ENCODE assay signal across 29 cellular contexts in the genomic region with DNA sequence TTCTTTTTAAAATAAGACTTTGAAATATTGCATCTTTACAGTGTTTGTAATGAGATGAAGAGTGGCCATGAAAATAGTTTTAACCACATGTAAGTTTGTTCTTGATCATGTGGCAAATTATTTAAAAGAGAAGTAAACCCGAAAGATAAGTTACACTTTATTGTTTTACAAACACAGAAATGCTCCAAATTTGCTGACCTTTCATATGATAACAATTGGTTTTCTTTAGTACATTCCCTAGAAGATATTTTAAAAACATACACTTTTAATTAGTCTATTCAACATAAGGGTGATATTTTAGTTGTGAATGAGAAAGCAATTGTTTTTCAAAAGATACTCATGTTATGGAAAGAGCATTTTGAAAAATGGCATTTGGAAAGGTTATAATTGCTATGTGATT.
"Had no signal": no experiment of that assay in that cellular context is flagged by ENCODE, and none has a peak within 500 bp of the region (broad histone marks: within the 10 kb centered on the region; RNA-seq: fewer than 3 reads in every experiment).

No MANE protein-coding gene starts in this region.

- H3K4me1 ChIP-seq: ascending aorta, breast epithelium, colonic mucosa, esophagus muscularis mucosa, foreskin keratinocyte, heart left ventricle had no signal

- H3K27ac ChIP-seq: ascending aorta, breast epithelium, cardiac muscle cell, colonic mucosa, esophagus muscularis mucosa, foreskin keratinocyte, gastrocnemius medialis, heart left ventricle had no signal

- H3K4me3 ChIP-seq: ascending aorta, breast epithelium, cardiac muscle cell, colonic mucosa, esophagus muscularis mucosa, gastrocnemius medialis, heart left ventricle had no signal

- ATAC-seq: activated CD4-positive, alpha-beta T cell treated with anti-CD3 and anti-CD28 coated beads for 36 hours; activated CD8-positive, alpha-beta memory T cell treated with anti-CD3 and anti-CD28 coated beads, Interleukin-2, amount 10 ng/mL, durations not matched to agents 7 days and 5 days; activated CD8-positive, alpha-beta T cell treated with anti-CD3 and anti-CD28 coated beads, Interleukin-2, amount 10 ng/mL, durations not matched to agents 7 days and 5 days; activated naive CD4-positive, alpha-beta T cell treated with anti-CD3 and anti-CD28 coated beads, Interleukin-2, amount 50 U/mL, for 72 hours; activated T-cell treated with anti-CD3 and anti-CD28 coated beads, Interleukin-2, amount 50 U/mL, for 72 hours; foreskin keratinocyte; gastrocnemius medialis; heart left ventricle had no signal

- H3K36me3 ChIP-seq: ascending aorta, breast epithelium, cardiac muscle cell, colonic mucosa, esophagus muscularis mucosa, gastrocnemius medialis, heart left ventricle had no signal

- H3K9me3 ChIP-seq: colonic mucosa, gastrocnemius medialis had no signal

- H3K27me3 ChIP-seq: ascending aorta, breast epithelium, cardiac muscle cell, colonic mucosa, esophagus muscularis mucosa, foreskin keratinocyte, gastrocnemius medialis had no signal

- DNase-seq: activated CD4-positive, alpha-beta memory T cell treated with anti-CD3 and anti-CD28 coated beads for 36 hours; activated CD4-positive, alpha-beta T cell treated with anti-CD3 and anti-CD28 coated beads for 36 hours; activated CD4-positive, alpha-beta T cell treated with anti-CD3 and anti-CD28 coated beads, Interleukin-2, amount 10 ng/mL, durations not matched to agents 24 days and 14 days; activated CD4-positive, CD25-positive, alpha-beta regulatory T cell; activated CD4-positive, CD25-positive, alpha-beta regulatory T cell treated with anti-CD3 and anti-CD28 coated beads, Interleukin-2, amount 50 U/mL, for 72 hours; activated CD8-positive, alpha-beta memory T cell treated with anti-CD3 and anti-CD28 coated beads, Interleukin-2, amount 10 ng/mL, durations not matched to agents 7 days and 5 days; activated CD8-positive, alpha-beta memory T cell treated with anti-CD3 and anti-CD28 coated beads, Interleukin-2, amount 50 U/mL, for 4 hours; activated CD8-positive, alpha-beta T cell treated with anti-CD3 and anti-CD28 coated beads, Interleukin-2, amount 10 ng/mL, durations not matched to agents 7 days and 5 days; activated gamma-delta T cell; activated naive CD4-positive, alpha-beta T cell; activated naive CD4-positive, alpha-beta T cell treated with anti-CD3 and anti-CD28 coated beads, Interleukin-2, amount 10 ng/mL, durations not matched to agents 7 days and 5 days; activated naive CD8-positive, alpha-beta T cell treated with anti-CD3 and anti-CD28 coated beads, Interleukin-2, amount 10 ng/mL, durations not matched to agents 7 days and 5 days; activated T-cell treated with anti-CD3 and anti-CD28 coated beads for 4 hours; activated T-cell treated with anti-CD3 and anti-CD28 coated beads, Interleukin-2, amount 50 U/mL, for 24 hours; activated T-cell treated with anti-CD3 and anti-CD28 coated beads, Interleukin-2, amount 50 U/mL, for 72 hours; central memory CD4-positive, alpha-beta T cell; cerebellar nuclear complex; colonic mucosa; effector CD8-positive, alpha-beta T cell; foreskin keratinocyte; gastrocnemius medialis; glutamatergic neuron; heart left ventricle; T1000 had no signal
